21 cellular contexts compared by ENCODE assay signal in genomic region chr2:203455209-203455608, GRCh38.
A peak's percentile ranks its signal among the peaks of the same experiment; 100 is the strongest.
DNase-seq lines count a peak whose midpoint lies in the region; ATAC-seq, FAIRE-seq and TF ChIP-seq lines count a peak whose summit lies in the region.
"Had no signal": no experiment of that assay in that cellular context is flagged by ENCODE, and none has a peak within 500 bp of the region (broad histone marks: within the 10 kb centered on the region; RNA-seq: fewer than 3 reads in every experiment).

No MANE protein-coding gene starts in this region.

- no peak overlapping the region for H3K9ac ChIP-seq in colonic mucosa (ENCODE audit: low read depth in 2 of 2, low read length in 2 of 2)

- H3K9me3 ChIP-seq in colonic mucosa (no peaks in the 10 kb centered on the region), osteoblast (ENCODE audit: low read depth, low read length) (no peaks in the 10 kb centered on the region)
- H3K9me3 ChIP-seq in naive thymus-derived CD4-positive, alpha-beta T cell (ENCODE audit: control insufficient read depth in 2 of 3, low read length in 3 of 3) = no peaks in the 10 kb centered on the region
- H3K9me3 ChIP-seq: BE2C, HAP-1 had no signal

- H3K27me3 Mint-ChIP-seq in naive thymus-derived CD4-positive, alpha-beta T cell = no peaks in the 10 kb centered on the region
- H3K27me3 Mint-ChIP-seq: CD4-positive, CD25-positive, alpha-beta regulatory T cell; CD8-positive, alpha-beta memory T cell had no signal

- peak overlapping the region; percentile 31 for H3K27ac ChIP-seq in ACC112 (ENCODE audit: low read depth, low read length)
- H3K27ac ChIP-seq in colonic mucosa = peak overlapping the region; percentile 4
- H3K27ac ChIP-seq in osteoblast (ENCODE audit: low read depth, low read length) = peak overlapping the region; percentile 27
- no peak overlapping the region for H3K27ac ChIP-seq in naive thymus-derived CD4-positive, alpha-beta T cell (ENCODE audit: low read depth, low read length)
- no peak overlapping the region for H3K27ac ChIP-seq in foreskin keratinocyte

- TF ChIP-seq CTCF in colonic mucosa (IDR thresholded peaks at IDR 0.05) (no peak), osteoblast (IDR thresholded peaks at IDR 0.05; ENCODE audit: extremely low read depth, low read depth, low read length) (no peak), foreskin keratinocyte (conservative IDR thresholded peaks at IDR 0.05) (no peak)

- CTCF ChIA-PET in naive thymus-derived CD4-positive, alpha-beta T cell (lab: Charles Lee) = interaction anchor here (0.9 to 2.6 kb wide), 5 partner anchors 8 to 360 kb away, joined by 3 to 12 read pairs (median 4); no protein-coding TSS in a partner anchor

- peaks cover 0 to 10% (median 0%) of the 10 kb centered on the region in 5 donors for H3K36me3 Mint-ChIP-seq in naive thymus-derived CD4-positive, alpha-beta T cell
- H3K36me3 Mint-ChIP-seq: CD8-positive, alpha-beta memory T cell had no signal

- H3K27me3 ChIP-seq in ACC112 (ENCODE audit: insufficient read depth, low read length) (no peaks in the 10 kb centered on the region), colonic mucosa (no peaks in the 10 kb centered on the region), osteoblast (ENCODE audit: insufficient read depth, low read length) (no peaks in the 10 kb centered on the region), foreskin keratinocyte (no peaks in the 10 kb centered on the region)
- H3K27me3 ChIP-seq in naive thymus-derived CD4-positive, alpha-beta T cell (ENCODE audit: control insufficient read depth in 2 of 2, insufficient read depth in 2 of 2, low read length in 2 of 2) = no peaks in the 10 kb centered on the region
- H3K27me3 ChIP-seq: BE2C had no signal

- no peak overlapping the region for H3K27ac Mint-ChIP-seq in naive thymus-derived CD4-positive, alpha-beta T cell
- H3K27ac Mint-ChIP-seq: CD4-positive, CD25-positive, alpha-beta regulatory T cell had no signal

- DNase-seq in H54 (ENCODE audit: insufficient read length, low spot score) = no peak
- no peak for DNase-seq in colonic mucosa
- no peak for DNase-seq in osteoblast (ENCODE audit: insufficient read length, low spot score, missing footprints)
- no peak for DNase-seq in naive thymus-derived CD4-positive, alpha-beta T cell
- no peak for DNase-seq in NCI-H2029 (lab: John Stamatoyannopoulos, UW)
- DNase-seq in foreskin keratinocyte = no peak
- DNase-seq: 8988T; BE2C; C1 segment of cervical spinal cord; CD4-positive, CD25-positive, alpha-beta regulatory T cell; CD8-positive, alpha-beta memory T cell; COR-L47; DMS 273 treated with DMSO at 0.1 percent for 48 hours; DMS53; DND-41; EL had no signal

- peak; percentile 43 for FAIRE-seq in H54 (lab: Jason Lieb, UNC)
- FAIRE-seq: GM12878, H1 had no signal

- H3K4me1 ChIP-seq in ACC112 (ENCODE audit: control insufficient read depth, insufficient read depth, low read length, unreplicated experiment) (peaks cover 29% of the 10 kb centered on the region), colonic mucosa (no peaks in the 10 kb centered on the region), osteoblast (ENCODE audit: insufficient read depth, low read length) (peaks cover 26% of the 10 kb centered on the region), foreskin keratinocyte (peaks cover 5% of the 10 kb centered on the region)
- no peaks in the 10 kb centered on the region for H3K4me1 ChIP-seq in naive thymus-derived CD4-positive, alpha-beta T cell (ENCODE audit: control insufficient read depth in 2 of 2, insufficient read depth in 2 of 2, low read length in 2 of 2)
- H3K4me1 ChIP-seq: BE2C had no signal

- POLR2A ChIA-PET in naive thymus-derived CD4-positive, alpha-beta T cell (lab: Charles Lee) = no interaction called here

- H3K4me2 ChIP-seq in osteoblast (ENCODE audit: insufficient read depth, low read length) = no peak overlapping the region

- TF ChIP-seq POLR2A in H54 (IDR thresholded peaks at IDR 0.05; ENCODE audit: low read depth, low read length) = no peak

- H3K36me3 ChIP-seq in ACC112 (ENCODE audit: insufficient read depth, low read length) = peaks cover 36% of the 10 kb centered on the region
- no peaks in the 10 kb centered on the region for H3K36me3 ChIP-seq in colonic mucosa
- H3K36me3 ChIP-seq in osteoblast (ENCODE audit: insufficient read depth, low read length) = peaks cover 89% of the 10 kb centered on the region
- H3K36me3 ChIP-seq in naive thymus-derived CD4-positive, alpha-beta T cell (ENCODE audit: control insufficient read depth in 2 of 3, insufficient read depth in 3 of 3, low read length in 3 of 3) = no peaks in the 10 kb centered on the region

- no peaks in the 10 kb centered on the region for H3K9me3 Mint-ChIP-seq in naive thymus-derived CD4-positive, alpha-beta T cell
- H3K9me3 Mint-ChIP-seq: CD4-positive, CD25-positive, alpha-beta regulatory T cell; CD8-positive, alpha-beta memory T cell had no signal

- ATAC-seq in naive thymus-derived CD4-positive, alpha-beta T cell = no peak
- ATAC-seq in GM18519 (IDR thresholded peaks at IDR 0.05; ENCODE audit: low FRiP score, unreplicated experiment) = no peak
- ATAC-seq in foreskin keratinocyte = no peak
- ATAC-seq: GM12878 had no signal

- H3K79me2 ChIP-seq in ACC112 (ENCODE audit: control insufficient read depth, insufficient read depth, low read length, unreplicated experiment) (peaks cover 2% of the 10 kb centered on the region), osteoblast (ENCODE audit: insufficient read depth, low read length) (peaks cover 14% of the 10 kb centered on the region)

- H3K4me1 Mint-ChIP-seq in naive thymus-derived CD4-positive, alpha-beta T cell = peaks cover 0 to 1% (median 0%) of the 10 kb centered on the region in 7 donors

- intact Hi-C loops in colonic mucosa (cut with DNase I) = loop anchor here (10.0 kb wide), 1 partner anchor 230 kb away; no protein-coding TSS in a partner anchor
- intact Hi-C loops in naive thymus-derived CD4-positive, alpha-beta T cell (cut with micrococcal nuclease) = no loop called here

- H4K20me1 ChIP-seq in osteoblast (ENCODE audit: insufficient read depth, low read length) = no peaks in the 10 kb centered on the region

- H3K4me3 ChIP-seq in ACC112 (ENCODE audit: low read depth, low read length) (no peak overlapping the region), colonic mucosa (no peak overlapping the region), osteoblast (ENCODE audit: insufficient read depth, low read length) (no peak overlapping the region)
- H3K4me3 ChIP-seq in naive thymus-derived CD4-positive, alpha-beta T cell (ENCODE audit: low read length) = no peak overlapping the region
- H3K4me3 ChIP-seq: GM12878, HAP-1 had no signal

- H2AFZ ChIP-seq in ACC112 (ENCODE audit: low read length, unreplicated experiment) = no peak overlapping the region
- no peak overlapping the region for H2AFZ ChIP-seq in osteoblast (ENCODE audit: low read length)

- no peak overlapping the region for H3K4me3 Mint-ChIP-seq in naive thymus-derived CD4-positive, alpha-beta T cell
- H3K4me3 Mint-ChIP-seq: CD4-positive, CD25-positive, alpha-beta regulatory T cell; CD8-positive, alpha-beta memory T cell had no signal

Comparison
In these comparisons a context has a peak if more than half of its experiments do, and no peak if none do; other contexts are left out.
1. H3K27ac ChIP-seq: peak in ACC112 (single experiment), colonic mucosa (single experiment) and osteoblast (single experiment); none in naive thymus-derived CD4-positive, alpha-beta T cell (single experiment) and foreskin keratinocyte (single experiment).